ENCODE assay signal across 21 cellular contexts in genomic region chr13:43511260-43511970, GRCh38.
A peak's percentile ranks its signal among the peaks of the same experiment; 100 is the strongest.
DNase-seq lines count a peak whose midpoint lies in the region; ATAC-seq, FAIRE-seq and TF ChIP-seq lines count a peak whose summit lies in the region.
"Had no signal": no experiment of that assay in that cellular context is flagged by ENCODE, and none has a peak within 500 bp of the region (broad histone marks: within the 10 kb centered on the region; RNA-seq: fewer than 3 reads in every experiment).

No MANE protein-coding gene starts in this region.

- CTCF ChIA-PET in HepG2 (lab: Yijun Ruan, JAX; ENCODE audit: low intra/inter-chr PET ratio, low total read pairs): no interaction called here

- DNase-seq in HepG2 (ENCODE audit: low spot score): no peak
- DNase-seq in superior temporal gyrus (ENCODE audit: extremely low spot score): peak; percentile 37
- no peak for DNase-seq in NCI-H1105 treated with DMSO at 0.1 percent for 48 hours (lab: John Stamatoyannopoulos, UW)
- no peak for DNase-seq in T-helper 9 cell
- no peak for DNase-seq in putamen (ENCODE audit: low spot score)
- DNase-seq: CD4-positive, alpha-beta T cell; GF-D8; H9; IMR-90; Karpas-422; NCI-H1436; NCI-H1930; NCI-H226; NCI-H524; PC-9 had no signal

- H3K9me3 ChIP-seq in liver (ENCODE audit: control insufficient read depth in 4 of 4, low read length in 3 of 4) (no peaks in the 10 kb centered on the region), HepG2 (ENCODE audit: low read length) (no peaks in the 10 kb centered on the region)

- no peak overlapping the region for H3K4me2 ChIP-seq in HepG2 (ENCODE audit: low read depth, low read length)
- H3K4me2 ChIP-seq: PC-9 had no signal

- H3K27ac ChIP-seq in liver (ENCODE audit: low read depth in 1 of 2, low read length in 2 of 2): no peak overlapping the region
- H3K27ac ChIP-seq in HepG2 (ENCODE audit: extremely low read length, insufficient read depth, low read length): no peak overlapping the region
- H3K27ac ChIP-seq: HL-60, PC-9, RWPE1 had no signal

- no peak for TF ChIP-seq EP300 in HepG2 (IDR thresholded peaks at IDR 0.05; ENCODE audit: low read depth in 2 of 2, low read length in 2 of 2)
- TF ChIP-seq EP300 in HepG2 (CRISPR knock-in tag; IDR thresholded peaks at IDR 0.05; ENCODE audit: borderline replicate concordance): no peak

- H3K9ac ChIP-seq in liver (ENCODE audit: low read depth in 1 of 2, low read length in 2 of 2) (no peak overlapping the region), HepG2 (ENCODE audit: insufficient read depth, low read depth, low read length) (no peak overlapping the region)

- TF ChIP-seq CTCF in liver (IDR thresholded peaks at IDR 0.05; ENCODE audit: low read depth, low read length, missing input control): no peak
- no peak for TF ChIP-seq CTCF in HepG2 (CRISPR knock-in tag; IDR thresholded peaks at IDR 0.05)
- no peak for TF ChIP-seq CTCF in nephron (IDR thresholded peaks at IDR 0.05; ENCODE audit: unreplicated experiment in 3 of 3)

- H3K27me3 ChIP-seq in liver (ENCODE audit: control insufficient read depth in 4 of 4, insufficient read depth in 4 of 4, low read length in 3 of 4) (no peaks in the 10 kb centered on the region), HepG2 (ENCODE audit: control insufficient read depth in 1 of 2, insufficient read depth in 2 of 2, low read length in 2 of 2) (no peaks in the 10 kb centered on the region)

- H3K36me3 ChIP-seq in liver (ENCODE audit: control insufficient read depth in 4 of 4, insufficient read depth in 3 of 4, low read depth in 1 of 4, low read length in 3 of 4) (no peaks in the 10 kb centered on the region), HepG2 (replicated peaks in 1 of 2; ENCODE audit: control insufficient read depth in 1 of 2, insufficient read depth in 2 of 2, low read length in 2 of 2) (no peaks in the 10 kb centered on the region)

- H2AFZ ChIP-seq in HepG2 (ENCODE audit: low read length): no peak overlapping the region
- H2AFZ ChIP-seq: PC-9 had no signal

- BruUV-seq in HepG2 (replicated peaks; lab: Mats Ljungman, UMichigan): no TSS peak

- no peak for FAIRE-seq in HepG2 (lab: Jason Lieb, UNC)
- FAIRE-seq: A204.1, GM19239 had no signal

- in situ Hi-C loops in HepG2 (cut with HindIII; ENCODE audit: extremely low pct_ligation_motif_present, low pct_unique_long_range_greater_than_20kb): no loop called here

- H4K20me1 ChIP-seq in HepG2 (ENCODE audit: insufficient read depth, low read length): no peaks in the 10 kb centered on the region

- H3K79me2 ChIP-seq in HepG2 (ENCODE audit: insufficient read depth, low read length): no peaks in the 10 kb centered on the region

- peaks cover 4% of the 10 kb centered on the region for H3K27me3 Mint-ChIP-seq in nephron (ENCODE audit: low read depth)
- H3K27me3 Mint-ChIP-seq: CD4-positive, alpha-beta T cell had no signal

- H3K4me1 Mint-ChIP-seq in nephron: peaks cover 52% of the 10 kb centered on the region

- POLR2A ChIA-PET in HepG2 (lab: Yijun Ruan, JAX): no interaction called here

- no peak for ATAC-seq in HepG2

- H3K4me3 ChIP-seq in liver (ENCODE audit: low read depth in 1 of 3, low read length in 3 of 3): no peak overlapping the region
- no peak overlapping the region for H3K4me3 ChIP-seq in HepG2 (replicated peaks in 1 of 3; ENCODE audit: insufficient read depth in 1 of 3, low read depth in 2 of 3, low read length in 3 of 3)
- H3K4me3 ChIP-seq: PC-9 had no signal

- intact Hi-C loops in HepG2 (cut with micrococcal nuclease; ENCODE audit: unreplicated experiment): no loop called here

- peaks cover 3% of the 10 kb centered on the region for H3K9me3 Mint-ChIP-seq in nephron
- H3K9me3 Mint-ChIP-seq: CD4-positive, alpha-beta T cell; H9 had no signal

- H3K36me3 Mint-ChIP-seq in nephron (ENCODE audit: low read depth): no peaks in the 10 kb centered on the region

- TF ChIP-seq POLR2A in HepG2 (IDR thresholded peaks at IDR 0.05; ENCODE audit: insufficient read depth in 1 of 2, low read depth in 2 of 2, low read length in 2 of 2): no peak

- TF ChIP-seq RAD21 in liver (IDR thresholded peaks at IDR 0.05): no peak
- no peak for TF ChIP-seq RAD21 in HepG2 (CRISPR knock-in tag; IDR thresholded peaks at IDR 0.05)

- 77% methylated on average over 5 of the region's 5 CpGs for WGBS in liver
- WGBS in HepG2 (ENCODE audit: low lambda C conversion rate): 37% methylated on average over 5 of the region's 5 CpGs

- no peak overlapping the region for H3K4me3 Mint-ChIP-seq in nephron
- H3K4me3 Mint-ChIP-seq: CD4-positive, alpha-beta T cell; H9 had no signal

- H3K4me1 ChIP-seq in liver (ENCODE audit: control insufficient read depth in 4 of 4, insufficient read depth in 4 of 4, low read length in 3 of 4) (peaks cover 1 to 10% (median 8%) of the 10 kb centered on the region in 4 donors), HepG2 (ENCODE audit: insufficient read depth, low read length) (no peaks in the 10 kb centered on the region)

- H3K27ac Mint-ChIP-seq in nephron: peak overlapping the region in 2 of 3 experiments; percentile 95 to 96
- H3K27ac Mint-ChIP-seq: CD4-positive, alpha-beta T cell; H9 had no signal

TF ChIP-seq in liver, 16 proteins besides CTCF, POLR2A, EP300 and RAD21:
- no peak for TF ChIP-seq ATF3 (IDR thresholded peaks at IDR 0.05)
- peak; percentile 39 to 63 for TF ChIP-seq HNF4A (conservative IDR thresholded peaks at IDR 0.05)
- peak; percentile 31 to 41 for TF ChIP-seq RXRA (IDR thresholded peaks at IDR 0.05)

TF ChIP-seq in HepG2, 621 proteins besides CTCF, POLR2A, EP300 and RAD21 (continues in another document):
- no peak for TF ChIP-seq IRF9 (CRISPR knock-in tag; IDR thresholded peaks at IDR 0.05; ENCODE audit: borderline replicate concordance)
- no peak for TF ChIP-seq SP140L (CRISPR knock-in tag; IDR thresholded peaks at IDR 0.05; ENCODE audit: borderline replicate concordance)
- no peak for TF ChIP-seq FOXO4 (CRISPR knock-in tag; conservative IDR thresholded peaks at IDR 0.05)
- no peak for TF ChIP-seq ZNF331 (CRISPR knock-in tag; IDR thresholded peaks at IDR 0.05)
- no peak for TF ChIP-seq TIGD3 (CRISPR knock-in tag; IDR thresholded peaks at IDR 0.05; ENCODE audit: borderline replicate concordance)
- no peak for TF ChIP-seq TCF7 (IDR thresholded peaks at IDR 0.05; ENCODE audit: low read depth)
- no peak for TF ChIP-seq ZNF557 (CRISPR knock-in tag; IDR thresholded peaks at IDR 0.05)
- TF ChIP-seq KMT2A (CRISPR knock-in tag; IDR thresholded peaks at IDR 0.05): no peak
- TF ChIP-seq PHF8 (CRISPR knock-in tag; IDR thresholded peaks at IDR 0.05): no peak
- TF ChIP-seq SALL2 (CRISPR knock-in tag; IDR thresholded peaks at IDR 0.05): no peak
- TF ChIP-seq ZNF121 (CRISPR knock-in tag; IDR thresholded peaks at IDR 0.05): no peak
- TF ChIP-seq ZNF672 (CRISPR knock-in tag; IDR thresholded peaks at IDR 0.05): no peak
- no peak for TF ChIP-seq CEBPZ (IDR thresholded peaks at IDR 0.05; ENCODE audit: low read length)
